11 cellular contexts compared by ENCODE assay signal in genomic region chr7:26381476-26382175, GRCh38.
"Had no signal": no experiment of that assay in that cellular context is flagged by ENCODE, and none has a peak within 500 bp of the region (broad histone marks: within the 10 kb centered on the region; RNA-seq: fewer than 3 reads in every experiment).

No MANE protein-coding gene starts in this region.

- DNase-seq: activated CD4-positive, alpha-beta T cell treated with anti-CD3 and anti-CD28 coated beads, Interleukin-2, amount 50 U/mL, for 1 hour; activated gamma-delta T cell; activated naive CD8-positive, alpha-beta T cell treated with anti-CD3 and anti-CD28 coated beads for 36 hours; psoas muscle; stimulated activated CD4-positive, alpha-beta T cell treated with anti-CD3 and anti-CD28 coated beads, Interleukin-12 subunit alpha, Interleukin-12 subunit beta, amount 100 ng/mL, for 4 hours; stimulated activated naive CD8-positive, alpha-beta T cell treated with anti-CD3 and anti-CD28 coated beads, Interleukin-15, Interleukin-2, amounts not matched to agents 100 U/mL and 50 U/mL, for 24 hours; T-cell; WERI-Rb-1 had no signal

- H3K4me3 ChIP-seq: breast epithelium, hepatocyte, psoas muscle, suprapubic skin had no signal

- H2AFZ ChIP-seq: hepatocyte had no signal

- H3K9me3 ChIP-seq: breast epithelium, psoas muscle, suprapubic skin had no signal

- H3K79me2 ChIP-seq: hepatocyte had no signal

- H3K36me3 ChIP-seq: breast epithelium, suprapubic skin, WERI-Rb-1 had no signal

- H3K4me2 ChIP-seq: hepatocyte had no signal

- H3K27ac ChIP-seq: breast epithelium, hepatocyte, psoas muscle, suprapubic skin, WERI-Rb-1 had no signal

- ATAC-seq: psoas muscle; stimulated activated naive CD8-positive, alpha-beta T cell treated with anti-CD3 and anti-CD28 coated beads, Interleukin-15, Interleukin-2, amounts not matched to agents 100 U/mL and 50 U/mL, for 24 hours; T-cell had no signal
